Comparison of ENCODE assay signal across 1 cellular context in genomic region chr12:1851126-1851791, GRCh38.
TF ChIP-seq lines count a peak whose summit lies in the region.

No MANE protein-coding gene starts in this region.

TF ChIP-seq in GM12878, 131 proteins besides CTCF, POLR2A, EP300 and RAD21 (continued from another document):
- TF ChIP-seq ZNF592 (IDR thresholded peaks at IDR 0.05) (no peak), CHD4 (IDR thresholded peaks at IDR 0.05) (no peak), NR2F1 (conservative IDR thresholded peaks at IDR 0.05) (no peak)
